23 cellular contexts compared by ENCODE assay signal in genomic region chr1:76299036-76299435, GRCh38.
"Had no signal": no experiment of that assay in that cellular context is flagged by ENCODE, and none has a peak within 500 bp of the region (broad histone marks: within the 10 kb centered on the region; RNA-seq: fewer than 3 reads in every experiment).

No MANE protein-coding gene starts in this region.

- H3K27me3 ChIP-seq: dorsolateral prefrontal cortex, gastrocnemius medialis, neural progenitor cell, sigmoid colon, stomach, testis, tibial artery had no signal

- H3K4me2 ChIP-seq: neural progenitor cell had no signal

- H3K36me3 ChIP-seq: gastrocnemius medialis, neural progenitor cell, prostate gland, sigmoid colon, stomach, tibial artery had no signal

- H3K9me3 ChIP-seq: gastrocnemius medialis, mucosa of descending colon, prostate gland, sigmoid colon, stomach, testis, tibial artery had no signal

- H3K4me1 ChIP-seq: gastrocnemius medialis, prostate gland, sigmoid colon, stomach, testis, tibial artery had no signal

- H2AFZ ChIP-seq: neural progenitor cell had no signal

- DNase-seq: dorsolateral prefrontal cortex; effector CD4-positive, alpha-beta T cell; gastrocnemius medialis; kidney; mucosa of descending colon; naive B cell; right cardiac atrium; sigmoid colon; stimulated activated CD4-positive, alpha-beta T cell treated with anti-CD3 and anti-CD28 coated beads, Interleukin-2, amount 100 ng/mL, for 24 hours; stimulated activated CD4-positive, alpha-beta T cell treated with anti-CD3 and anti-CD28 coated beads, Interleukin-4, amount 100 ng/mL, for 24 hours; stimulated activated naive CD4-positive, alpha-beta T cell treated with Interleukin-2 at 50 U/mL for 16 hours; stomach; testis; tibial artery had no signal

- H3K4me3 Mint-ChIP-seq: memory B cell; mesothelial cell of epicardium; naive B cell; nephron; neural progenitor cell; stimulated activated effector memory CD8-positive, alpha-beta T cell treated with anti-CD3 and anti-CD28 coated beads, Interleukin-12 subunit alpha, Interleukin-12 subunit beta, amount 100 ng/mL, for 72 hours; type B pancreatic cell had no signal

- H3K4me3 ChIP-seq: dorsolateral prefrontal cortex, gastrocnemius medialis, lung, mucosa of descending colon, neural progenitor cell, prostate gland, sigmoid colon, stomach, testis, tibial artery had no signal

- H3K9ac ChIP-seq: neural progenitor cell had no signal

- H3K36me3 Mint-ChIP-seq: memory B cell; mesothelial cell of epicardium; naive B cell; neural progenitor cell; stimulated activated effector memory CD8-positive, alpha-beta T cell treated with anti-CD3 and anti-CD28 coated beads, Interleukin-12 subunit alpha, Interleukin-12 subunit beta, amount 100 ng/mL, for 72 hours; type B pancreatic cell had no signal

- H3K27ac Mint-ChIP-seq: memory B cell; mesothelial cell of epicardium; nephron; stimulated activated effector memory CD8-positive, alpha-beta T cell treated with anti-CD3 and anti-CD28 coated beads, Interleukin-12 subunit alpha, Interleukin-12 subunit beta, amount 100 ng/mL, for 72 hours; type B pancreatic cell had no signal

- ATAC-seq: gastrocnemius medialis; left lobe of liver; mucosa of descending colon; right cardiac atrium; stimulated activated effector memory CD8-positive, alpha-beta T cell treated with anti-CD3 and anti-CD28 coated beads, Interleukin-12 subunit alpha, Interleukin-12 subunit beta, amount 100 ng/mL, for 72 hours had no signal

- H3K4me1 Mint-ChIP-seq: stimulated activated effector memory CD8-positive, alpha-beta T cell treated with anti-CD3 and anti-CD28 coated beads, Interleukin-12 subunit alpha, Interleukin-12 subunit beta, amount 100 ng/mL, for 72 hours had no signal

- H3K27me3 Mint-ChIP-seq: memory B cell, naive B cell, type B pancreatic cell had no signal

- H3K9me3 Mint-ChIP-seq: naive B cell, nephron, neural progenitor cell, type B pancreatic cell had no signal

- H3K27ac ChIP-seq: dorsolateral prefrontal cortex, gastrocnemius medialis, neural progenitor cell, prostate gland, sigmoid colon, stomach, testis, tibial artery had no signal
